ENCODE assay signal across 1 cellular context in the genomic region with DNA sequence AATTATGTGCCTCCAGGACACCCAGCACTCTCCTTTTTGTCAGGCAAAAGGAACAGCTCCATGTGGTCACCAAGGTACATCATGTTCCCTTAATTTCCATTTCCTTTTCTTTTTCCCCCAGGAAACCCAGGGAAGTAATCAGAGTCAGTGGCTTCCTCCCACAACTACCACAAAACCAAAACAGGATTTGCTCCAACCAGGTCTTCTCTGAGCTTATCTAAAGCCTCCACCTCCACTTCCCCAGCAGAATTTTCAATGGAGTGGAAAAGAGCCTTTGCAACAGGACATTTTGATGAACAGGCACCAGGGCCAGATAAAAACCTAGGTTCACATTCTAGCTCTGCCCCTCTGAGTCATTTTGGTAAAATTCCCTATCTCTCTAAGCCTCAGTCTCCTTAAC.
TF ChIP-seq lines count a peak whose summit lies in the region.

No MANE protein-coding gene starts in this region.

TF ChIP-seq in GM23338, 12 proteins besides CTCF, POLR2A, EP300 and RAD21 (continued from another document):
- TF ChIP-seq, protein P1, sequence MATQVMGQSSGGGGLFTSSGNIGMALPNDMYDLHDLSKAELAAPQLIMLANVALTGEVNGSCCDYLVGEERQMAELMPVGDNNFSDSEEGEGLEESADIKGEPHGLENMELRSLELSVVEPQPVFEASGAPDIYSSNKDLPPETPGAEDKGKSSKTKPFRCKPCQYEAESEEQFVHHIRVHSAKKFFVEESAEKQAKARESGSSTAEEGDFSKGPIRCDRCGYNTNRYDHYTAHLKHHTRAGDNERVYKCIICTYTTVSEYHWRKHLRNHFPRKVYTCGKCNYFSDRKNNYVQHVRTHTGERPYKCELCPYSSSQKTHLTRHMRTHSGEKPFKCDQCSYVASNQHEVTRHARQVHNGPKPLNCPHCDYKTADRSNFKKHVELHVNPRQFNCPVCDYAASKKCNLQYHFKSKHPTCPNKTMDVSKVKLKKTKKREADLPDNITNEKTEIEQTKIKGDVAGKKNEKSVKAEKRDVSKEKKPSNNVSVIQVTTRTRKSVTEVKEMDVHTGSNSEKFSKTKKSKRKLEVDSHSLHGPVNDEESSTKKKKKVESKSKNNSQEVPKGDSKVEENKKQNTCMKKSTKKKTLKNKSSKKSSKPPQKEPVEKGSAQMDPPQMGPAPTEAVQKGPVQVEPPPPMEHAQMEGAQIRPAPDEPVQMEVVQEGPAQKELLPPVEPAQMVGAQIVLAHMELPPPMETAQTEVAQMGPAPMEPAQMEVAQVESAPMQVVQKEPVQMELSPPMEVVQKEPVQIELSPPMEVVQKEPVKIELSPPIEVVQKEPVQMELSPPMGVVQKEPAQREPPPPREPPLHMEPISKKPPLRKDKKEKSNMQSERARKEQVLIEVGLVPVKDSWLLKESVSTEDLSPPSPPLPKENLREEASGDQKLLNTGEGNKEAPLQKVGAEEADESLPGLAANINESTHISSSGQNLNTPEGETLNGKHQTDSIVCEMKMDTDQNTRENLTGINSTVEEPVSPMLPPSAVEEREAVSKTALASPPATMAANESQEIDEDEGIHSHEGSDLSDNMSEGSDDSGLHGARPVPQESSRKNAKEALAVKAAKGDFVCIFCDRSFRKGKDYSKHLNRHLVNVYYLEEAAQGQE (IDR thresholded peaks at IDR 0.05; ENCODE audit: unreplicated experiment) = no peak
